ENCODE assay signal across 10 cellular contexts in genomic region chr12:65891987-65892481, GRCh38.
DNase-seq lines count a peak whose midpoint lies in the region; TF ChIP-seq lines count a peak whose summit lies in the region.
"Had no signal": no experiment of that assay in that cellular context is flagged by ENCODE, and none has a peak within 500 bp of the region (broad histone marks: within the 10 kb centered on the region; RNA-seq: fewer than 3 reads in every experiment).

No MANE protein-coding gene starts in this region.

- peaks cover 29% of the 10 kb centered on the region for H3K4me1 ChIP-seq in cardiac muscle cell (ENCODE audit: low read depth)

- H3K4me3 ChIP-seq in cardiac muscle cell: no peak overlapping the region

- no peaks in the 10 kb centered on the region for H3K36me3 ChIP-seq in cardiac muscle cell
- H3K36me3 ChIP-seq: neutrophil, WERI-Rb-1 had no signal

- H3K27me3 ChIP-seq in cardiac muscle cell: no peaks in the 10 kb centered on the region

- DNase-seq in EL (peak; percentile 99), T1000 (lab: John Stamatoyannopoulos, UW) (peak; percentile 100), cardiac muscle cell (ENCODE audit: low read depth in 1 of 2, low spot score in 1 of 2) (peak in 1 of 2 donors; percentile 98), renal cortical epithelial cell (ENCODE audit: low read depth) (peak; percentile 97), SK-N-DZ (ENCODE audit: low spot score) (no peak), NCI-H2107 treated with DMSO at 0.1 percent for 48 hours (lab: John Stamatoyannopoulos, UW; ENCODE audit: unreplicated experiment) (no peak), NCI-H82 treated with DMSO at 0.1 percent for 48 hours (lab: John Stamatoyannopoulos, UW; ENCODE audit: unreplicated experiment) (no peak), NCI-H187 (lab: John Stamatoyannopoulos, UW) (no peak)
- DNase-seq: WERI-Rb-1 had no signal

- peak overlapping the region; percentile 37 for H3K27ac ChIP-seq in cardiac muscle cell
- H3K27ac ChIP-seq: neutrophil, WERI-Rb-1 had no signal

- TF ChIP-seq CTCF in cardiac muscle cell (IDR thresholded peaks at IDR 0.05; ENCODE audit: low read depth, low read length): no peak

- H3K9me3 ChIP-seq in cardiac muscle cell (ENCODE audit: low read depth): no peaks in the 10 kb centered on the region
- H3K9me3 ChIP-seq: neutrophil had no signal

Comparison
In these comparisons a context has a peak if more than half of its experiments do, and no peak if none do; other contexts are left out.
1. DNase-seq: peak in EL (single experiment), T1000 (single experiment) and renal cortical epithelial cell (single experiment); none in SK-N-DZ (single experiment), NCI-H2107 treated with DMSO at 0.1 percent for 48 hours (single experiment), NCI-H82 treated with DMSO at 0.1 percent for 48 hours (single experiment) and NCI-H187 (0 of 2).